Comparison of ENCODE assay signal across 1 cellular context in genomic region chr6:40897390-40898003, GRCh38.
TF ChIP-seq lines count a peak whose summit lies in the region.

No MANE protein-coding gene starts in this region.

TF ChIP-seq in HepG2, 621 proteins besides CTCF, POLR2A, EP300 and RAD21 (continued from another document and continues in another):
- TF ChIP-seq PRDM4 (CRISPR knock-in tag; IDR thresholded peaks at IDR 0.05; ENCODE audit: borderline replicate concordance) (no peak), ZNF124 (CRISPR knock-in tag; IDR thresholded peaks at IDR 0.05) (no peak), TBX2 (CRISPR knock-in tag; IDR thresholded peaks at IDR 0.05; ENCODE audit: borderline replicate concordance) (no peak), ESRRA (CRISPR knock-in tag; IDR thresholded peaks at IDR 0.05; ENCODE audit: low read depth) (no peak), HOXA7 (CRISPR knock-in tag; IDR thresholded peaks at IDR 0.05) (no peak), ZNF251 (CRISPR knock-in tag; IDR thresholded peaks at IDR 0.05) (no peak), IRF2 (CRISPR knock-in tag; IDR thresholded peaks at IDR 0.05) (peak; percentile 38; the same call in 1 of the 2 replicates), ZNF580 (CRISPR knock-in tag; IDR thresholded peaks at IDR 0.05; ENCODE audit: borderline replicate concordance, low read depth) (no peak), POLR2AphosphoS5 (IDR thresholded peaks at IDR 0.05; ENCODE audit: low read depth, low read length) (no peak), NFRKB (IDR thresholded peaks at IDR 0.05) (no peak), ZGPAT (CRISPR knock-in tag; IDR thresholded peaks at IDR 0.05) (no peak), KDM5A (IDR thresholded peaks at IDR 0.05; ENCODE audit: borderline replicate concordance, low read length) (no peak), IKZF4 (CRISPR knock-in tag; IDR thresholded peaks at IDR 0.05; ENCODE audit: borderline replicate concordance, low read depth, not compliant biosample characterization) (no peak), ZNF318 (CRISPR knock-in tag; IDR thresholded peaks at IDR 0.05) (no peak), KLF15 (CRISPR knock-in tag; IDR thresholded peaks at IDR 0.05; ENCODE audit: borderline replicate concordance) (no peak), ZFP36L1 (CRISPR knock-in tag; IDR thresholded peaks at IDR 0.05) (no peak), HNF4A (CRISPR knock-in tag; IDR thresholded peaks at IDR 0.05) (peak; percentile 74), NCOA2 (CRISPR knock-in tag; IDR thresholded peaks at IDR 0.05) (peak; percentile 46; the same call in 1 of the 2 replicates), HMG20A (CRISPR knock-in tag; IDR thresholded peaks at IDR 0.05; ENCODE audit: borderline replicate concordance) (0 out of 2 replicates have a peak, but pooled peaks have one; percentile 30), ZNF225 (CRISPR knock-in tag; IDR thresholded peaks at IDR 0.05) (no peak), ZSCAN29 (CRISPR knock-in tag; conservative IDR thresholded peaks at IDR 0.05) (no peak), ZSCAN30 (CRISPR knock-in tag; IDR thresholded peaks at IDR 0.05) (no peak), RXRA (CRISPR knock-in tag; IDR thresholded peaks at IDR 0.05) (no peak; the same call in 1 of the 2 replicates), NFE2L2 (IDR thresholded peaks at IDR 0.05; ENCODE audit: low read length) (no peak), ARID5B (CRISPR knock-in tag; IDR thresholded peaks at IDR 0.05) (peak; percentile 66)
- TF ChIP-seq, protein P1, sequence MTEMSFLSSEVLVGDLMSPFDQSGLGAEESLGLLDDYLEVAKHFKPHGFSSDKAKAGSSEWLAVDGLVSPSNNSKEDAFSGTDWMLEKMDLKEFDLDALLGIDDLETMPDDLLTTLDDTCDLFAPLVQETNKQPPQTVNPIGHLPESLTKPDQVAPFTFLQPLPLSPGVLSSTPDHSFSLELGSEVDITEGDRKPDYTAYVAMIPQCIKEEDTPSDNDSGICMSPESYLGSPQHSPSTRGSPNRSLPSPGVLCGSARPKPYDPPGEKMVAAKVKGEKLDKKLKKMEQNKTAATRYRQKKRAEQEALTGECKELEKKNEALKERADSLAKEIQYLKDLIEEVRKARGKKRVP (CRISPR knock-in tag; IDR thresholded peaks at IDR 0.05) = no peak
- TF ChIP-seq, protein P2, sequence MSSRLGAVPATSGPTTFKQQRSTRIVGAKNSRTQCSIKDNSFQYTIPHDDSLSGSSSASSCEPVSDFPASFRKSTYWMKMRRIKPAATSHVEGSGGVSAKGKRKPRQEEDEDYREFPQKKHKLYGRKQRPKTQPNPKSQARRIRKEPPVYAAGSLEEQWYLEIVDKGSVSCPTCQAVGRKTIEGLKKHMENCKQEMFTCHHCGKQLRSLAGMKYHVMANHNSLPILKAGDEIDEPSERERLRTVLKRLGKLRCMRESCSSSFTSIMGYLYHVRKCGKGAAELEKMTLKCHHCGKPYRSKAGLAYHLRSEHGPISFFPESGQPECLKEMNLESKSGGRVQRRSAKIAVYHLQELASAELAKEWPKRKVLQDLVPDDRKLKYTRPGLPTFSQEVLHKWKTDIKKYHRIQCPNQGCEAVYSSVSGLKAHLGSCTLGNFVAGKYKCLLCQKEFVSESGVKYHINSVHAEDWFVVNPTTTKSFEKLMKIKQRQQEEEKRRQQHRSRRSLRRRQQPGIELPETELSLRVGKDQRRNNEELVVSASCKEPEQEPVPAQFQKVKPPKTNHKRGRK (CRISPR knock-in tag; IDR thresholded peaks at IDR 0.05) = no peak
- TF ChIP-seq, protein P3, sequence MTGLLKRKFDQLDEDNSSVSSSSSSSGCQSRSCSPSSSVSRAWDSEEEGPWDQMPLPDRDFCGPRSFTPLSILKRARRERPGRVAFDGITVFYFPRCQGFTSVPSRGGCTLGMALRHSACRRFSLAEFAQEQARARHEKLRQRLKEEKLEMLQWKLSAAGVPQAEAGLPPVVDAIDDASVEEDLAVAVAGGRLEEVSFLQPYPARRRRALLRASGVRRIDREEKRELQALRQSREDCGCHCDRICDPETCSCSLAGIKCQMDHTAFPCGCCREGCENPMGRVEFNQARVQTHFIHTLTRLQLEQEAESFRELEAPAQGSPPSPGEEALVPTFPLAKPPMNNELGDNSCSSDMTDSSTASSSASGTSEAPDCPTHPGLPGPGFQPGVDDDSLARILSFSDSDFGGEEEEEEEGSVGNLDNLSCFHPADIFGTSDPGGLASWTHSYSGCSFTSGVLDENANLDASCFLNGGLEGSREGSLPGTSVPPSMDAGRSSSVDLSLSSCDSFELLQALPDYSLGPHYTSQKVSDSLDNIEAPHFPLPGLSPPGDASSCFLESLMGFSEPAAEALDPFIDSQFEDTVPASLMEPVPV (CRISPR knock-in tag; IDR thresholded peaks at IDR 0.05) = 0 out of 2 replicates have a peak, but pooled peaks have one; percentile 50
- TF ChIP-seq, protein P4, sequence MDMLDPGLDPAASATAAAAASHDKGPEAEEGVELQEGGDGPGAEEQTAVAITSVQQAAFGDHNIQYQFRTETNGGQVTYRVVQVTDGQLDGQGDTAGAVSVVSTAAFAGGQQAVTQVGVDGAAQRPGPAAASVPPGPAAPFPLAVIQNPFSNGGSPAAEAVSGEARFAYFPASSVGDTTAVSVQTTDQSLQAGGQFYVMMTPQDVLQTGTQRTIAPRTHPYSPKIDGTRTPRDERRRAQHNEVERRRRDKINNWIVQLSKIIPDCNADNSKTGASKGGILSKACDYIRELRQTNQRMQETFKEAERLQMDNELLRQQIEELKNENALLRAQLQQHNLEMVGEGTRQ (IDR thresholded peaks at IDR 0.05; ENCODE audit: low read depth, low read length) = no peak
- TF ChIP-seq, protein P4 (CRISPR knock-in tag; IDR thresholded peaks at IDR 0.05; ENCODE audit: borderline replicate concordance) = no peak
- TF ChIP-seq, protein P5, sequence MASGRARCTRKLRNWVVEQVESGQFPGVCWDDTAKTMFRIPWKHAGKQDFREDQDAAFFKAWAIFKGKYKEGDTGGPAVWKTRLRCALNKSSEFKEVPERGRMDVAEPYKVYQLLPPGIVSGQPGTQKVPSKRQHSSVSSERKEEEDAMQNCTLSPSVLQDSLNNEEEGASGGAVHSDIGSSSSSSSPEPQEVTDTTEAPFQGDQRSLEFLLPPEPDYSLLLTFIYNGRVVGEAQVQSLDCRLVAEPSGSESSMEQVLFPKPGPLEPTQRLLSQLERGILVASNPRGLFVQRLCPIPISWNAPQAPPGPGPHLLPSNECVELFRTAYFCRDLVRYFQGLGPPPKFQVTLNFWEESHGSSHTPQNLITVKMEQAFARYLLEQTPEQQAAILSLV (CRISPR knock-in tag; IDR thresholded peaks at IDR 0.05; ENCODE audit: borderline replicate concordance) = no peak
